ENCODE assay signal across 8 cellular contexts in the genomic region with DNA sequence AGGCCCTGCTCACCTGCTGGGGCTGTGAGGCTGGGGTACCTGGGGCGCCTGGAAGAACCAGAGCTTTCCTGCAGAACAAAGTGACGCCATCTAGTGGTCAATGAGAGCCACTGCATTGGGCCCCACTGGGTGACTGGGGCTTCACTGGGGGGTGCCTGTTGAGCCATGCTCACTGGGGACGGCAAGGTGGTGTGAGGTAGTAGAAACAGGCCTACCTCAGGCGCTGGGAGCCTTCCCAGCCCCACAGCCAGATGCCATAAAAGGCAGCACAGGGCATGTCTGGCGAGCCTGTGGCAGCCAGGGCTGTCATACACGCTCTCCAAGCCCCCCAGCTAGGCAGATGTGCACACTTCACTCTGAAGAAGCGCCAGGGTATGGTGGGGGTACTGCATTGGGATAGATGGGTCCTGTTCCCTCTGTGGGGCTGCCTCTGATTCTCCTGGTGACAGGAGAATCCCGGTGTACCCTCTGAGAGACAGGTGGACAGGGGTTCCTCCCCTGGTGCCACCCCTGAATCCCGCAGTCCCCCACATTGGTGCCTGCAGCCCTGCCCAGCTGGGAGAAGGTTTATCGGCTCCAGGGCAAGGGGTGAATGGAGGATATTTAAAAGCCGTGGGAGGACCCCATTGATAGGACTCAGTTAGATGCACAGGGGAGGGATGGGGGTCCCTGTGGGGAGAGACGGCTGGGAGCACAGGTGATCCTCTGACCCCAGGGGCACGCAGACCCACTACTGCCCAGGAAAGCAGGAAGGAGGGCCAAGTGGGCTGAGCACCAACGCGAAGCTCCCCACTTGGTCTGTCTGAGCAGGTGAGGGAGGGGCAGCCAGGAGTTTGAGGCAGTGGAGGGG.
A peak's percentile ranks its signal among the peaks of the same experiment; 100 is the strongest.
DNase-seq lines count a peak whose midpoint lies in the region; ATAC-seq and TF ChIP-seq lines count a peak whose summit lies in the region.

No MANE protein-coding gene starts in this region.

- H3K4me3 ChIP-seq in fibroblast of villous mesenchyme (ENCODE audit: low read depth, low read length), result no peak overlapping the region

- ATAC-seq in HG03039 (IDR thresholded peaks at IDR 0.05; ENCODE audit: unreplicated experiment), result no peak

- peak; percentile 62 for DNase-seq in GM03348 (ENCODE audit: low spot score)
- DNase-seq in activated T-cell treated with anti-CD3 and anti-CD28 coated beads for 24 hours (ENCODE audit: low read depth), result peak; percentile 45
- DNase-seq in fibroblast of villous mesenchyme (ENCODE audit: low read depth), result peak; percentile 16
- peak; percentile 53 for DNase-seq in stimulated activated CD4-positive, alpha-beta T cell treated with anti-CD3 and anti-CD28 coated beads, Interleukin-1b, Interleukin-23, amount 100 ng/mL, for 48 hours
- no peak for DNase-seq in NCI-H146 (lab: John Stamatoyannopoulos, UW)
- DNase-seq in SW 1271 (lab: John Stamatoyannopoulos, UW), result no peak

- TF ChIP-seq CTCF in LNCAP (IDR thresholded peaks at IDR 0.05) (peak; percentile 95), fibroblast of villous mesenchyme (IDR thresholded peaks at IDR 0.05; ENCODE audit: insufficient read depth, low read depth, low read length) (peak; percentile 80)

Comparison
In these comparisons a context has a peak if more than half of its experiments do, and no peak if none do; other contexts are left out.
1. DNase-seq: peak in GM03348 (single experiment), activated T-cell treated with anti-CD3 and anti-CD28 coated beads for 24 hours (single experiment), fibroblast of villous mesenchyme (single experiment) and stimulated activated CD4-positive, alpha-beta T cell treated with anti-CD3 and anti-CD28 coated beads, Interleukin-1b, Interleukin-23, amount 100 ng/mL, for 48 hours (single experiment); none in NCI-H146 (single experiment) and SW 1271 (0 of 2).